In genomic region chr16:87463722-87464690, GRCh38 we compare ENCODE assay signal across 8 cellular contexts. TPM values are rescaled to one million over a fixed set of nuclear protein-coding genes. Genes with fewer than 3 reads are reported as not detected.
DNase-seq lines count a peak whose midpoint lies in the region; ATAC-seq and TF ChIP-seq lines count a peak whose summit lies in the region.

No MANE protein-coding gene starts in this region.

- peak overlapping the region; percentile 77 for H3K4me3 Mint-ChIP-seq in T-helper 1 cell treated with Interleukin-12 subunit alpha and Interleukin-12 subunit beta and Interleukin-4 antibody, amounts not matched to agents 30 μg/mL and 1 μg/mL, for 36 hours
- H3K4me3 Mint-ChIP-seq in dendritic cell treated with granulocyte-macrophage colony-stimulating factor and Interleukin-4, amounts not matched to agents 40 ng/mL and 50 ng/mL, for 4 days, result peak overlapping the region; percentile 69

- H3K27me3 Mint-ChIP-seq in T-helper 1 cell treated with Interleukin-12 subunit alpha and Interleukin-12 subunit beta and Interleukin-4 antibody, amounts not matched to agents 30 μg/mL and 1 μg/mL, for 36 hours (ENCODE audit: low read depth), result peaks cover 6% of the 10 kb centered on the region
- no peaks in the 10 kb centered on the region for H3K27me3 Mint-ChIP-seq in dendritic cell treated with granulocyte-macrophage colony-stimulating factor and Interleukin-4, amounts not matched to agents 40 ng/mL and 50 ng/mL, for 4 days

- intact Hi-C loops in dendritic cell treated with granulocyte-macrophage colony-stimulating factor and Interleukin-4, amounts not matched to agents 40 ng/mL and 50 ng/mL, for 4 days (cut with micrococcal nuclease), result loop anchor here (2.0 kb wide), 1 partner anchor 29 kb away; the partner anchor contains the start of gene ZCCHC14

- H3K9me3 ChIP-seq in muscle layer of duodenum (ENCODE audit: control insufficient read depth in 1 of 2, low read length in 2 of 2), result no peaks in the 10 kb centered on the region
- no peaks in the 10 kb centered on the region for H3K9me3 ChIP-seq in tibial nerve

- H3K4me3 ChIP-seq in muscle layer of duodenum (ENCODE audit: low read depth in 1 of 2, low read length in 2 of 2), result peak overlapping the region; percentile 30 to 60
- H3K4me3 ChIP-seq in tibial nerve, result peak overlapping the region in 3 of 4 donors; percentile 6 to 30 (median 18)

- H3K27ac Mint-ChIP-seq in T-helper 1 cell treated with Interleukin-12 subunit alpha and Interleukin-12 subunit beta and Interleukin-4 antibody, amounts not matched to agents 30 μg/mL and 1 μg/mL, for 36 hours, result peak overlapping the region; percentile 71
- H3K27ac Mint-ChIP-seq in dendritic cell treated with granulocyte-macrophage colony-stimulating factor and Interleukin-4, amounts not matched to agents 40 ng/mL and 50 ng/mL, for 4 days, result peak overlapping the region; percentile 96

- TF ChIP-seq POLR2A in tibial nerve (IDR thresholded peaks at IDR 0.05), result no peak

- H3K4me1 ChIP-seq in muscle layer of duodenum (ENCODE audit: control insufficient read depth in 1 of 2, insufficient read depth in 2 of 2, low read length in 2 of 2) (peaks cover 26 to 38% of the 10 kb centered on the region in 2 donors), tibial nerve (peaks cover 0 to 80% (median 52%) of the 10 kb centered on the region in 4 donors)

- DNase-seq in activated CD4-positive, CD25-positive, alpha-beta regulatory T cell (lab: John Stamatoyannopoulos, UW), result no peak
- peak in 1 of 2 donors; percentile 44 for DNase-seq in tibial nerve (ENCODE audit: low spot score in 2 of 2)
- DNase-seq in mesenteric fat pad (ENCODE audit: low spot score), result no peak

- peaks cover 19% of the 10 kb centered on the region for H3K4me1 Mint-ChIP-seq in T-helper 1 cell treated with Interleukin-12 subunit alpha and Interleukin-12 subunit beta and Interleukin-4 antibody, amounts not matched to agents 30 μg/mL and 1 μg/mL, for 36 hours (ENCODE audit: low read depth)
- H3K4me1 Mint-ChIP-seq in dendritic cell treated with granulocyte-macrophage colony-stimulating factor and Interleukin-4, amounts not matched to agents 40 ng/mL and 50 ng/mL, for 4 days (ENCODE audit: low read depth), result peaks cover 51% of the 10 kb centered on the region

- H3K27me3 ChIP-seq in muscle layer of duodenum (ENCODE audit: low read depth, low read length), result no peaks in the 10 kb centered on the region
- H3K27me3 ChIP-seq in tibial nerve, result no peaks in the 10 kb centered on the region

- ATAC-seq in activated CD4-positive, CD25-positive, alpha-beta regulatory T cell treated with anti-CD3 and anti-CD28 coated beads, Interleukin-2, amount 50 U/mL, for 24 hours, result peak; percentile 46 to 54
- no peak for ATAC-seq in HG02588 (IDR thresholded peaks at IDR 0.05; ENCODE audit: unreplicated experiment)

- WGBS in tibial nerve, 2 donors, result 41 to 43% methylated on average over 22 of the region's 22 CpGs

- no peaks in the 10 kb centered on the region for H3K36me3 Mint-ChIP-seq in T-helper 1 cell treated with Interleukin-12 subunit alpha and Interleukin-12 subunit beta and Interleukin-4 antibody, amounts not matched to agents 30 μg/mL and 1 μg/mL, for 36 hours (ENCODE audit: low read depth)
- H3K36me3 Mint-ChIP-seq in dendritic cell treated with granulocyte-macrophage colony-stimulating factor and Interleukin-4, amounts not matched to agents 40 ng/mL and 50 ng/mL, for 4 days (ENCODE audit: low read depth), result peaks cover 15% of the 10 kb centered on the region

- no peak for TF ChIP-seq CTCF in tibial nerve (IDR thresholded peaks at IDR 0.05)

- H3K27ac ChIP-seq in muscle layer of duodenum (ENCODE audit: low read length) (peak overlapping the region; percentile 87), tibial nerve (peak overlapping the region; percentile 71 to 95 (median 88))

- peaks cover 2 to 11% of the 10 kb centered on the region in 2 donors for H3K36me3 ChIP-seq in muscle layer of duodenum (ENCODE audit: control insufficient read depth in 1 of 2, insufficient read depth in 2 of 2, low read length in 2 of 2)
- H3K36me3 ChIP-seq in tibial nerve, result peaks cover 0 to 13% (median 0%) of the 10 kb centered on the region in 3 donors

- TF ChIP-seq EP300 in tibial nerve (IDR thresholded peaks at IDR 0.05), result no peak

- H3K9me3 Mint-ChIP-seq in T-helper 1 cell treated with Interleukin-12 subunit alpha and Interleukin-12 subunit beta and Interleukin-4 antibody, amounts not matched to agents 30 μg/mL and 1 μg/mL, for 36 hours, result no peaks in the 10 kb centered on the region
- H3K9me3 Mint-ChIP-seq in dendritic cell treated with granulocyte-macrophage colony-stimulating factor and Interleukin-4, amounts not matched to agents 40 ng/mL and 50 ng/mL, for 4 days, result no peaks in the 10 kb centered on the region

RNA-seq across cellular contexts. Expression of gene ZCCHC14, which starts 28.8 kb away (rescaled TPM):
- total RNA-seq in tibial nerve (10 to 100 TPM; 15.3 to 45.8 (median 25.8) TPM), mesenteric fat pad (16.6 TPM)
